Comparison of ENCODE assay signal across 18 cellular contexts in genomic region chr15:45386974-45387373, GRCh38. TPM values are rescaled to one million over a fixed set of nuclear protein-coding genes. Genes with fewer than 3 reads are reported as not detected.
DNase-seq lines count a peak whose midpoint lies in the region; ATAC-seq, FAIRE-seq and TF ChIP-seq lines count a peak whose summit lies in the region.
"Had no signal": no experiment of that assay in that cellular context is flagged by ENCODE, and none has a peak within 500 bp of the region (broad histone marks: within the 10 kb centered on the region; RNA-seq: fewer than 3 reads in every experiment).

No MANE protein-coding gene starts in this region.

- WGBS in pancreas, 2 donors: 41 to 51% methylated on average over 1 of the region's 1 CpG

- H3K36me3 ChIP-seq in pancreas (no peaks in the 10 kb centered on the region), uterus (no peaks in the 10 kb centered on the region)

- peak overlapping the region; percentile 55 for H3K27ac ChIP-seq in VCaP
- peak overlapping the region; percentile 3 to 96 (median 57) for H3K27ac ChIP-seq in pancreas
- H3K27ac ChIP-seq in uterus: peak overlapping the region; percentile 30 to 44
- H3K27ac ChIP-seq: foreskin keratinocyte had no signal

- DNase-seq in left cardiac atrium (no peak), pancreas (no peak), uterus (no peak), NCI-H146 treated with DMSO at 0.1 percent for 48 hours (lab: John Stamatoyannopoulos, UW; ENCODE audit: unreplicated experiment) (no peak), ecto neural progenitor cell (ENCODE audit: low spot score) (no peak), inferior parietal cortex (ENCODE audit: extremely low spot score) (no peak)
- DNase-seq: activated CD4-positive, alpha-beta T cell treated with anti-CD3 and anti-CD28 coated beads, Interleukin-2, amount 50 U/mL, for 4 hours; activated CD4-positive, CD25-positive, alpha-beta regulatory T cell; activated CD8-positive, alpha-beta memory T cell treated with anti-CD3 and anti-CD28 coated beads, Interleukin-2, amount 50 U/mL, for 4 hours; activated naive CD8-positive, alpha-beta T cell treated with anti-CD3 and anti-CD28 coated beads, Interleukin-2, amount 10 ng/mL, durations not matched to agents 7 days and 5 days; Karpas-422; NCI-H187; NCI-H526 treated with DMSO at 0.1 percent for 48 hours had no signal

- peak overlapping the region in 1 of 4 donors; percentile 12 for H3K4me3 ChIP-seq in pancreas
- H3K4me3 ChIP-seq in uterus: no peak overlapping the region
- H3K4me3 ChIP-seq: GM12878, lung had no signal

- H3K9me3 ChIP-seq in pancreas (no peaks in the 10 kb centered on the region), uterus (no peaks in the 10 kb centered on the region)

- ATAC-seq in left cardiac atrium (peak; percentile 14 to 53), pancreas (peak in 1 of 4 donors; percentile 0)
- ATAC-seq: GM12878 had no signal

- TF ChIP-seq POLR2A in uterus (IDR thresholded peaks at IDR 0.05): no peak

- intact Hi-C loops in left cardiac atrium (cut with DNase I) (no loop called here), pancreas (cut with DNase I) (no loop called here), uterus (cut with DNase I; ENCODE audit: low total_unique reads) (no loop called here)

- H3K4me1 ChIP-seq in pancreas (peaks cover 49 to 81% (median 60%) of the 10 kb centered on the region in 3 donors), uterus (no peaks in the 10 kb centered on the region)

- FAIRE-seq in pancreas (lab: Jason Lieb, UNC): no peak
- FAIRE-seq: colon, GM12878 had no signal

- H3K27me3 ChIP-seq in pancreas (no peaks in the 10 kb centered on the region), uterus (no peaks in the 10 kb centered on the region)

- TF ChIP-seq CTCF in VCaP (conservative IDR thresholded peaks at IDR 0.05) (no peak), pancreas (IDR thresholded peaks at IDR 0.05) (no peak), uterus (IDR thresholded peaks at IDR 0.05) (no peak)

RNA-seq across cellular contexts. Expression of gene GATM, which starts 8.6 kb away (rescaled TPM):
- total RNA-seq in left cardiac atrium (10 to 100 TPM; 32.9 to 47.4 TPM), pancreas (1,000 to 10,000 TPM in 4 of 6 donors, 100 to 1,000 TPM in 2; 862 to 1,576 (median 1,249) TPM), uterus (10 to 100 TPM; 19.2 to 27.1 (median 23.6) TPM)
- polyA plus RNA-seq in pancreas: 100 to 1,000 TPM; 343 to 367 TPM

Comparison
In these comparisons a context has a peak if more than half of its experiments do, and no peak if none do; other contexts are left out.
1. RNA of gene GATM, which starts 8.6 kb away (total RNA-seq): 862 to 1,576 TPM in pancreas; 32.9 to 47.4 TPM in left cardiac atrium and 19.2 to 27.1 TPM in uterus; every median in the first group is over 10 times any median in the second.
2. Peak in every context shown above with its lines, with median percentiles within 50 percentile points of each other: H3K27ac ChIP-seq.